Comparison of ENCODE assay signal across 34 cellular contexts in the genomic region with DNA sequence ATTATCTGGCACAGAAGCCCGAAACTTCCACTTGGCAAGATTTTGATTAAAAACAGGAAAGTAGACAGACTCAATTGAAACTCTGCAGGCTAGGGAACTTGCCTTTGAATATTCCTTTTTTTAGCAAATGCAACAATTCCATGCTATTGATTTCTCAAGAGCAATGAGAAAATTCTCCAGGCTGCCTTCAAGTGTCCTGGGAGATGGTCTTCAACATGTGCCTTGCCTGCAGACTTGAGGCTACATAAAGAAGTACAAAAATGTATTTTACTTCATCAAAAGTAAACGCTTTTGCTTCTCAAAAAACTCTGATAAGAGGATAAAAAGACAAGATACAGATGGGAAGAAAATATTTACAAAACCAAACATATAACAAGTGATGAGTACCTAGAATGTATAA.
"Had no signal": no experiment of that assay in that cellular context is flagged by ENCODE, and none has a peak within 500 bp of the region (broad histone marks: within the 10 kb centered on the region; RNA-seq: fewer than 3 reads in every experiment).

No MANE protein-coding gene starts in this region.

- DNase-seq: activated B cell treated with CpG ODN at 0.5 μM for 24 hours; activated CD4-positive, alpha-beta T cell treated with anti-CD3 and anti-CD28 coated beads for 48 hours; activated CD4-positive, alpha-beta T cell treated with anti-CD3 and anti-CD28 coated beads, Interleukin-2, amount 50 U/mL, for 1 hour; activated CD4-positive, alpha-beta T cell treated with anti-CD3 and anti-CD28 coated beads, Interleukin-2, amount 50 U/mL, for 48 hours; activated CD8-positive, alpha-beta memory T cell treated with anti-CD3 and anti-CD28 coated beads, Interleukin-2, amount 10 ng/mL, durations not matched to agents 7 days and 5 days; activated CD8-positive, alpha-beta memory T cell treated with anti-CD3 and anti-CD28 coated beads, Interleukin-2, amount 50 U/mL, for 4 hours; activated CD8-positive, alpha-beta T cell treated with anti-CD3 and anti-CD28 coated beads, Interleukin-2, amount 10 ng/mL, durations not matched to agents 7 days and 5 days; activated effector memory CD4-positive, alpha-beta T cell treated with anti-CD3 and anti-CD28 coated beads, Interleukin-2, amount 50 U/mL, for 16 hours; activated naive CD4-positive, alpha-beta T cell treated with anti-CD3 and anti-CD28 coated beads for 36 hours; activated naive CD8-positive, alpha-beta T cell treated with anti-CD3 and anti-CD28 coated beads for 36 hours; activated naive CD8-positive, alpha-beta T cell treated with anti-CD3 and anti-CD28 coated beads, Interleukin-2, amount 50 U/mL, for 24 hours; activated T-cell treated with anti-CD3 and anti-CD28 coated beads, Interleukin-2, amount 50 U/mL, for 1 hour; activated T-cell treated with anti-CD3 and anti-CD28 coated beads, Interleukin-2, amount 50 U/mL, for 48 hours; adrenal gland; amygdala; aorta; body of pancreas; caudate nucleus; cortex of kidney; dermis blood vessel endothelial cell; effector CD4-positive, alpha-beta T cell; effector memory CD8-positive, alpha-beta T cell; foreskin melanocyte; T-helper 1 cell; T-helper 17 cell; T1000; WERI-Rb-1 had no signal

- H3K4me3 Mint-ChIP-seq: activated B cell treated with CpG ODN at 0.5 μM for 24 hours; activated CD8-positive, alpha-beta memory T cell treated with anti-CD3 and anti-CD28 coated beads, Interleukin-2, amount 10 ng/mL, durations not matched to agents 7 days and 5 days; activated CD8-positive, alpha-beta T cell treated with anti-CD3 and anti-CD28 coated beads, Interleukin-2, amount 10 ng/mL, durations not matched to agents 7 days and 5 days; activated naive CD4-positive, alpha-beta T cell treated with anti-CD3 and anti-CD28 coated beads for 36 hours; activated naive CD4-positive, alpha-beta T cell treated with anti-CD3 and anti-CD28 coated beads, Interleukin-2, amount 50 U/mL, for 24 hours; activated naive CD8-positive, alpha-beta T cell treated with anti-CD3 and anti-CD28 coated beads for 36 hours; activated naive CD8-positive, alpha-beta T cell treated with anti-CD3 and anti-CD28 coated beads, Interleukin-2, amount 50 U/mL, for 24 hours; activated T-helper 1 cell treated with anti-CD3 and anti-CD28 coated beads, Interleukin-12 subunit alpha, Interleukin-12 subunit beta, Interleukin-2, Interleukin-4 antibody, amounts not matched to agents 30 ng/mL and 10 ng/mL and 1 ng/mL, durations not matched to agents 14 hours and 24 hours and 36 hours; effector memory CD8-positive, alpha-beta T cell; T-helper 17 cell; T-helper 2 cell treated with Interferon-gamma antibody and Interleukin-4, amounts not matched to agents 5 μg/mL and 100 μg/mL, for 36 hours had no signal

- H3K4me1 Mint-ChIP-seq: activated CD8-positive, alpha-beta memory T cell treated with anti-CD3 and anti-CD28 coated beads, Interleukin-2, amount 10 ng/mL, durations not matched to agents 7 days and 5 days; activated naive CD4-positive, alpha-beta T cell treated with anti-CD3 and anti-CD28 coated beads, Interleukin-2, amount 50 U/mL, for 24 hours; activated naive CD8-positive, alpha-beta T cell treated with anti-CD3 and anti-CD28 coated beads for 36 hours; activated naive CD8-positive, alpha-beta T cell treated with anti-CD3 and anti-CD28 coated beads, Interleukin-2, amount 50 U/mL, for 24 hours; T-helper 17 cell had no signal

- H3K27ac ChIP-seq: adrenal gland, body of pancreas, gastroesophageal sphincter, WERI-Rb-1 had no signal

- H3K9me3 Mint-ChIP-seq: activated B cell treated with CpG ODN at 0.5 μM for 24 hours; activated naive CD4-positive, alpha-beta T cell treated with anti-CD3 and anti-CD28 coated beads for 36 hours; activated naive CD4-positive, alpha-beta T cell treated with anti-CD3 and anti-CD28 coated beads, Interleukin-2, amount 50 U/mL, for 24 hours; activated naive CD8-positive, alpha-beta T cell treated with anti-CD3 and anti-CD28 coated beads for 36 hours; activated naive CD8-positive, alpha-beta T cell treated with anti-CD3 and anti-CD28 coated beads, Interleukin-2, amount 50 U/mL, for 24 hours; activated T-helper 1 cell treated with anti-CD3 and anti-CD28 coated beads, Interleukin-12 subunit alpha, Interleukin-12 subunit beta, Interleukin-2, Interleukin-4 antibody, amounts not matched to agents 30 ng/mL and 10 ng/mL and 1 ng/mL, durations not matched to agents 14 hours and 24 hours and 36 hours; activated T-helper 2 cell treated with anti-CD3 and anti-CD28 coated beads, Interferon-gamma antibody, Interleukin-2, Interleukin-4, amounts not matched to agents 10 μg/mL and 5 μg/mL and 100 μg/mL, durations not matched to agents 14 hours and 24 hours and 36 hours; effector memory CD8-positive, alpha-beta T cell; T-helper 2 cell treated with Interferon-gamma antibody and Interleukin-4, amounts not matched to agents 5 μg/mL and 100 μg/mL, for 36 hours had no signal

- H3K4me3 ChIP-seq: adrenal gland, body of pancreas, gastroesophageal sphincter had no signal

- H3K27me3 Mint-ChIP-seq: activated B cell treated with CpG ODN at 0.5 μM for 24 hours; activated naive CD4-positive, alpha-beta T cell treated with anti-CD3 and anti-CD28 coated beads, Interleukin-2, amount 50 U/mL, for 24 hours; activated naive CD8-positive, alpha-beta T cell treated with anti-CD3 and anti-CD28 coated beads for 36 hours; effector memory CD8-positive, alpha-beta T cell had no signal

- H3K36me3 Mint-ChIP-seq: activated CD8-positive, alpha-beta memory T cell treated with anti-CD3 and anti-CD28 coated beads, Interleukin-2, amount 10 ng/mL, durations not matched to agents 7 days and 5 days; activated naive CD4-positive, alpha-beta T cell treated with anti-CD3 and anti-CD28 coated beads, Interleukin-2, amount 50 U/mL, for 24 hours; activated naive CD8-positive, alpha-beta T cell treated with anti-CD3 and anti-CD28 coated beads for 36 hours had no signal

- H3K36me3 ChIP-seq: adrenal gland, gastroesophageal sphincter, WERI-Rb-1 had no signal

- H3K9me3 ChIP-seq: adrenal gland, body of pancreas, gastroesophageal sphincter had no signal

- ATAC-seq: activated CD4-positive, CD25-positive, alpha-beta regulatory T cell treated with anti-CD3 and anti-CD28 coated beads, Interleukin-2, amount 50 U/mL, for 24 hours; activated CD8-positive, alpha-beta memory T cell treated with anti-CD3 and anti-CD28 coated beads, Interleukin-2, amount 10 ng/mL, durations not matched to agents 7 days and 5 days; activated CD8-positive, alpha-beta T cell treated with anti-CD3 and anti-CD28 coated beads, Interleukin-2, amount 10 ng/mL, durations not matched to agents 7 days and 5 days; activated naive CD8-positive, alpha-beta T cell treated with anti-CD3 and anti-CD28 coated beads, Interleukin-2, amount 50 U/mL, for 24 hours; body of pancreas; effector memory CD8-positive, alpha-beta T cell; gastroesophageal sphincter; T-helper 17 cell had no signal

- H3K4me1 ChIP-seq: body of pancreas had no signal

- H3K27ac Mint-ChIP-seq: activated B cell treated with CpG ODN at 0.5 μM for 24 hours; activated CD8-positive, alpha-beta memory T cell treated with anti-CD3 and anti-CD28 coated beads, Interleukin-2, amount 10 ng/mL, durations not matched to agents 7 days and 5 days; activated CD8-positive, alpha-beta T cell treated with anti-CD3 and anti-CD28 coated beads, Interleukin-2, amount 10 ng/mL, durations not matched to agents 7 days and 5 days; activated naive CD4-positive, alpha-beta T cell treated with anti-CD3 and anti-CD28 coated beads for 36 hours; activated naive CD4-positive, alpha-beta T cell treated with anti-CD3 and anti-CD28 coated beads, Interleukin-2, amount 50 U/mL, for 24 hours; activated naive CD8-positive, alpha-beta T cell treated with anti-CD3 and anti-CD28 coated beads for 36 hours; activated naive CD8-positive, alpha-beta T cell treated with anti-CD3 and anti-CD28 coated beads, Interleukin-2, amount 50 U/mL, for 24 hours; activated T-helper 1 cell treated with anti-CD3 and anti-CD28 coated beads, Interleukin-12 subunit alpha, Interleukin-12 subunit beta, Interleukin-2, Interleukin-4 antibody, amounts not matched to agents 30 ng/mL and 10 ng/mL and 1 ng/mL, durations not matched to agents 14 hours and 24 hours and 36 hours; activated T-helper 2 cell treated with anti-CD3 and anti-CD28 coated beads, Interferon-gamma antibody, Interleukin-2, Interleukin-4, amounts not matched to agents 10 μg/mL and 5 μg/mL and 100 μg/mL, durations not matched to agents 14 hours and 24 hours and 36 hours; effector memory CD8-positive, alpha-beta T cell; T-helper 17 cell; T-helper 2 cell treated with Interferon-gamma antibody and Interleukin-4, amounts not matched to agents 5 μg/mL and 100 μg/mL, for 36 hours had no signal

- FAIRE-seq: colon had no signal

- H3K27me3 ChIP-seq: adrenal gland, body of pancreas, gastroesophageal sphincter had no signal
